Comparison of ENCODE assay signal across 12 cellular contexts in the genomic region with DNA sequence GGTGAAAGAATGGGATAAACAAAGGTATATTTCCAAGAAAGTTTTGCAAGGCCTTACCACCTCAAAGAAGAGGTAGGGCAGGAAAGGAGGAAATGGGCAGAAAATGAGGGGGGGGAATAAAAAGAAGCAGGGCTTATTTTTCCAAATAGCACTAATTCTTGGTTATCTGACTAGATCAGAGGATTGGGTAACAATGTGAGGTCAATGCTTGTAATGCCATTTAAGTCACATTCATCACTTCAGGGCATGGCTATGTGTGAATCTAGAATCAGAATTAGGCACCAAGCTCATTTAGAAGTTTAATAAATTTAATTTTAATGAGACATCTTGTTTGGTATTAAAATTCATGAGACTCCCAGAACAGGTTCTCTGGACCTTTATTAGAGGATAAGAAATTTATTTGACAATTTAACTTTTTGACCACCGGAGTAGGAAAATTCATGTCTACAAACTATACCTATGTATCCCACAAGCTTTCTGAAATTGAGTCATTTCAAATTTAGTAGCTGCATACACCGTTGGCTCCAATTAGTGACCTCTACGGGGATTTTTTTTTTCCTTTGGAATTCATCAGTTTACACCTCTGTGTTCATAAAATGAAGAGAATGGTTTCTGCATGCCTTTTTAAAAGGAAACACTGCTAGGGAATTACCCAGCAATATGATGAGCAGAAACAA. TPM values are rescaled to one million over a fixed set of nuclear protein-coding genes. Genes with fewer than 3 reads are reported as not detected.
DNase-seq lines count a peak whose midpoint lies in the region; ATAC-seq and TF ChIP-seq lines count a peak whose summit lies in the region.
"Had no signal": no experiment of that assay in that cellular context is flagged by ENCODE, and none has a peak within 500 bp of the region (broad histone marks: within the 10 kb centered on the region; RNA-seq: fewer than 3 reads in every experiment).

No MANE protein-coding gene starts in this region.

- no peaks in the 10 kb centered on the region for H3K27me3 Mint-ChIP-seq in progenitor cell of endocrine pancreas

- H3K9me2 ChIP-seq in Loucy (replicated peaks; ENCODE audit: low read depth, low read length), result no peaks in the 10 kb centered on the region

- H4K20me1 ChIP-seq in Loucy (ENCODE audit: insufficient read depth, low read length, poor library complexity, severe bottlenecking), result peaks cover 7% of the 10 kb centered on the region

- no peaks in the 10 kb centered on the region for H3K27me3 ChIP-seq in Loucy (ENCODE audit: insufficient read depth, low read length, poor library complexity, severe bottlenecking)
- no peaks in the 10 kb centered on the region for H3K27me3 ChIP-seq in esophagus muscularis mucosa
- H3K27me3 ChIP-seq: heart left ventricle had no signal

- peak overlapping the region; percentile 82 for H3K4me3 Mint-ChIP-seq in progenitor cell of endocrine pancreas (ENCODE audit: low read depth)

- peak overlapping the region; percentile 40 for H3K27ac Mint-ChIP-seq in progenitor cell of endocrine pancreas

- H3K4me1 ChIP-seq in Loucy (ENCODE audit: insufficient read depth, low read length, poor library complexity, severe bottlenecking) (peaks cover 36% of the 10 kb centered on the region), mucosa of descending colon (ENCODE audit: low read depth) (no peaks in the 10 kb centered on the region), esophagus muscularis mucosa (peaks cover 0 to 19% (median 8%) of the 10 kb centered on the region in 4 donors)

- peaks cover 7% of the 10 kb centered on the region for H3K36me3 Mint-ChIP-seq in progenitor cell of endocrine pancreas (ENCODE audit: insufficient read depth)

- intact Hi-C loops in mucosa of descending colon (cut with DNase I, micrococcal nuclease) (no loop called here), esophagus muscularis mucosa (cut with DNase I) (no loop called here)

- H3K9me3 Mint-ChIP-seq in progenitor cell of endocrine pancreas (ENCODE audit: low read depth), result no peaks in the 10 kb centered on the region
- H3K9me3 Mint-ChIP-seq: activated naive CD4-positive, alpha-beta T cell treated with anti-CD3 and anti-CD28 coated beads for 36 hours had no signal

- H3K79me2 ChIP-seq in Loucy (ENCODE audit: insufficient read depth, low read length), result peaks cover 65% of the 10 kb centered on the region

- DNase-seq in DMS53 (lab: John Stamatoyannopoulos, UW), result peak; percentile 2
- no peak for DNase-seq in DMS53 treated with DMSO at 0.1 percent for 48 hours (lab: John Stamatoyannopoulos, UW; ENCODE audit: unreplicated experiment)
- DNase-seq in epithelial cell of prostate (ENCODE audit: low read depth, low spot score), result no peak
- no peak for DNase-seq in progenitor cell of endocrine pancreas (ENCODE audit: low spot score, unreplicated experiment)
- no peak for DNase-seq in DMS114 treated with DMSO at 0.1 percent for 48 hours (lab: John Stamatoyannopoulos, UW; ENCODE audit: unreplicated experiment)
- DNase-seq in mucosa of descending colon, result no peak
- DNase-seq in esophagus muscularis mucosa (ENCODE audit: extremely low spot score), result no peak
- DNase-seq: heart left ventricle, mesendoderm, NCI-H226 had no signal

- no peak for ATAC-seq in mucosa of descending colon

- no peaks in the 10 kb centered on the region for H3K36me3 ChIP-seq in Loucy (ENCODE audit: insufficient read depth, low read length)
- H3K36me3 ChIP-seq in mucosa of descending colon (ENCODE audit: low read depth), result no peaks in the 10 kb centered on the region
- H3K36me3 ChIP-seq in esophagus muscularis mucosa, result no peaks in the 10 kb centered on the region
- H3K36me3 ChIP-seq: heart left ventricle had no signal

- no peaks in the 10 kb centered on the region for H3K9me3 ChIP-seq in Loucy (ENCODE audit: insufficient read depth, low read depth, low read length)
- H3K9me3 ChIP-seq in mucosa of descending colon, result no peaks in the 10 kb centered on the region
- H3K9me3 ChIP-seq in esophagus muscularis mucosa, result no peaks in the 10 kb centered on the region

- H3K4me3 ChIP-seq in Loucy (ENCODE audit: low read length, poor library complexity, severe bottlenecking) (peak overlapping the region; percentile 99), mucosa of descending colon (no peak overlapping the region), esophagus muscularis mucosa (no peak overlapping the region)

- no peak overlapping the region for H2AFZ ChIP-seq in Loucy (ENCODE audit: low read length)

- 83% methylated on average over 3 of the region's 3 CpGs for WGBS in esophagus muscularis mucosa

- peak overlapping the region; percentile 89 for H3K9ac ChIP-seq in Loucy (ENCODE audit: low read depth, low read length, poor library complexity, severe bottlenecking)

- peak overlapping the region; percentile 41 for H3K27ac ChIP-seq in epithelial cell of prostate
- H3K27ac ChIP-seq in esophagus muscularis mucosa (replicated peaks in 1 of 4), result no peak overlapping the region

- H3F3A ChIP-seq in Loucy (ENCODE audit: low read depth), result no peaks in the 10 kb centered on the region

- TF ChIP-seq CTCF in Loucy (conservative IDR thresholded peaks at IDR 0.05; ENCODE audit: low read length) (no peak), progenitor cell of endocrine pancreas (IDR thresholded peaks at IDR 0.05; ENCODE audit: unreplicated experiment) (no peak), mucosa of descending colon (IDR thresholded peaks at IDR 0.05) (no peak), esophagus muscularis mucosa (IDR thresholded peaks at IDR 0.05) (no peak)

- TF ChIP-seq POLR2A in esophagus muscularis mucosa (IDR thresholded peaks at IDR 0.05; ENCODE audit: low read depth), result no peak

- H3K4me2 ChIP-seq in Loucy (ENCODE audit: low read depth, low read length, poor library complexity, severe bottlenecking), result peak overlapping the region; percentile 85

- no peak for TF ChIP-seq EP300 in esophagus muscularis mucosa (IDR thresholded peaks at IDR 0.05)

- H3K4me1 Mint-ChIP-seq in progenitor cell of endocrine pancreas (ENCODE audit: low read depth), result peaks cover 15% of the 10 kb centered on the region

RNA-seq across cellular contexts. Expression of gene STS, which starts 1.3 kb away (rescaled TPM):
- 7.6 and 7.8 TPM in 2 replicates for total RNA-seq in progenitor cell of endocrine pancreas
- total RNA-seq in mucosa of descending colon, result 10 to 100 TPM in 2 of 3 donors, 1 to 10 TPM in 1; 8.1 to 19.3 (median 12.9) TPM
- 1 to 10 TPM; 4.6 to 7.9 (median 5.5) TPM for total RNA-seq in esophagus muscularis mucosa

RNA-seq across cellular contexts. Expression of gene PUDP, which starts 1.8 kb away (rescaled TPM):
- total RNA-seq in progenitor cell of endocrine pancreas, result 53.6 and 59.9 TPM in 2 replicates
- total RNA-seq in mucosa of descending colon, result 10 to 100 TPM; 16.4 to 38.5 (median 32.3) TPM
- total RNA-seq in esophagus muscularis mucosa, result 10 to 100 TPM in 1 of 4 donors, 1 to 10 TPM in 3; 5.6 to 14.2 (median 9.1) TPM
